8 cellular contexts compared by ENCODE assay signal in the genomic region with DNA sequence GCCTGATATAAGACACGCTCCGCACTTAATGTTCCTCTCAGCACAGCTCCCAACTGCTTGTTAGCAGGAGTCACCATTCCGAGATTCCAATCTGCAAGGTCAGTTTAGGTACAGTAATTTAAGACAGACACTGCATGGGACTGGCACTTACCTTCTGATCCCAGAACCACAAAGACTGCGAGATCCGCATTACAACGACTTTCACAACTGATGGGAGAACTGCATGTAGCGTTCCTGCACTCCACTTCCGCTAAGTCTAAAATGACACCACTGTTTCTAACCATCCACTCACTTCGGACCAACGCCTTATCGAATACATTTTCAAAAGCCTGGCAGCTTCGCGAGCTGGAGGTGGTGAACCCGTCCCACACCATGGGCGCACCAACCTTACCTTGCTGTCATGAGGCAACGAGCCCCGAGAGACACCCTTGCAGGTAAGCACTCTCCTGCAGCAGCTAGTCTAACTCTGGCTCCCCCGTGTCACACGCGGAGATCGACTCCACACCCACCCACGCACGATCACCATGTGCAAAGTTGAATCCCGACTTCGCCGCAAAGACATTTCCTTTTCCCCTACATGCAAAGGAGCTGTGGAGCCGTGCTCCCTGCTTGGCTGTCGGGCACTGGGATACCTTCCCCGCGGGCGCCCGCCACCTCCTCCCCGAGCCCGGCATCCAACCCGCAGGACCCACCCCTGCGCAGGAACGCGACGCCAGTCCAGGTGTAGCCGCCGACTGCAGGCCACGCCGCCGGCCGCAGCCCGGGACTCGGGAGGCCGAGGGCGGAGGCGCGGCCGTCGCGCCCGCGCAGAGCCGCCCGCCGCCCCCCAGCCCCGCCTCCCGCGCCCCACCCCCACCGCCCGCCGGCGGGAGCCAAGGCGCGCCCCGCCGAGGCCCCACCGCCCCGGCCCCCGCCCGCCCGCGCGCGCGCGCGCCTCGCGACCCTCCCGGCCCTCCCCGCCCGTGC. TPM values are rescaled to one million over a fixed set of nuclear protein-coding genes. Genes with fewer than 3 reads are reported as not detected.
DNase-seq lines count a peak whose midpoint lies in the region; ATAC-seq and TF ChIP-seq lines count a peak whose summit lies in the region.

No MANE protein-coding gene starts in this region.

- peak overlapping the region; percentile 60; the same call in 1 of the 2 replicates for H2AFZ ChIP-seq in KMS-11 (ENCODE audit: low read depth)

- peak overlapping the region; percentile 79; the same call in 1 of the 2 replicates for H3K9ac ChIP-seq in KMS-11
- peak overlapping the region; percentile 93 for H3K9ac ChIP-seq in adipocyte (ENCODE audit: low read length)

- peak overlapping the region; percentile 72 for H3K27ac ChIP-seq in KMS-11
- peak overlapping the region; percentile 96 for H3K27ac ChIP-seq in psoas muscle
- H3K27ac ChIP-seq in vagina, result peak overlapping the region; percentile 88

- DNase-seq in EH (ENCODE audit: low read depth) (peak; percentile 65), SKM-1 treated with dmso at 0.1 percent for 144 hours (lab: John Stamatoyannopoulos, UW; ENCODE audit: unreplicated experiment) (peak; percentile 68), adipocyte (ENCODE audit: low read depth) (peak; percentile 76), left ventricle myocardium superior (peak; percentile 67), psoas muscle (peak; percentile 56 to 74), vagina (ENCODE audit: extremely low spot score in 2 of 2) (no peak)

- no peaks in the 10 kb centered on the region; the same call in none of the 2 replicates for H4K20me1 ChIP-seq in KMS-11 (ENCODE audit: insufficient read depth)

- peaks cover 57% of the 10 kb centered on the region for H3K4me1 ChIP-seq in KMS-11 (ENCODE audit: low read depth, poor library complexity, severe bottlenecking)
- peaks cover 45% of the 10 kb centered on the region for H3K4me1 ChIP-seq in adipocyte (ENCODE audit: control insufficient read depth, insufficient read depth, low read length)
- peaks cover 55% of the 10 kb centered on the region for H3K4me1 ChIP-seq in psoas muscle
- H3K4me1 ChIP-seq in vagina, result peaks cover 47% of the 10 kb centered on the region

- intact Hi-C loops in left ventricle myocardium superior (cut with micrococcal nuclease) (loop anchor here (10.0 kb wide), 1 partner anchor 70 kb away; the partner anchor contains the start of gene ABCB10), psoas muscle (cut with DNase I) (loop anchor here in 1 of 2 donors (1.0 to 10.0 kb wide), 2 partner anchors 66 to 190 kb away; partner anchors contain the start of gene ACTA1), vagina (cut with DNase I) (no loop called here)

- TF ChIP-seq POLR2A in vagina (IDR thresholded peaks at IDR 0.05), result no peak

- peaks cover 91% of the 10 kb centered on the region for H3K79me2 ChIP-seq in KMS-11 (ENCODE audit: insufficient read depth, low read depth)

- 1 to 2% (median 2%) methylated on average over 38 to 79 of the region's 86 CpGs for WGBS in psoas muscle, 3 donors

- H3K4me3 ChIP-seq in KMS-11 (IDR thresholded peaks at IDR 0.05; ENCODE audit: insufficient read depth, low read depth, low read length) (peak overlapping the region; percentile 98), adipocyte (ENCODE audit: low read length) (peak overlapping the region; percentile 97), psoas muscle (peak overlapping the region; percentile 98), vagina (peak overlapping the region; percentile 81 to 93)

- TF ChIP-seq CTCF in KMS-11 (conservative IDR thresholded peaks at IDR 0.05; ENCODE audit: low read depth, low read length) (no peak), psoas muscle (IDR thresholded peaks at IDR 0.05) (no peak), vagina (IDR thresholded peaks at IDR 0.05) (no peak)

- no peaks in the 10 kb centered on the region for H3K9me3 ChIP-seq in adipocyte (ENCODE audit: control insufficient read depth, low read length)
- H3K9me3 ChIP-seq in psoas muscle, result no peaks in the 10 kb centered on the region
- H3K9me3 ChIP-seq in vagina, result no peaks in the 10 kb centered on the region

- H3K27me3 ChIP-seq in KMS-11 (ENCODE audit: insufficient read depth, low read depth) (no peaks in the 10 kb centered on the region), adipocyte (replicated peaks; ENCODE audit: control insufficient read depth, insufficient read depth, low read length) (no peaks in the 10 kb centered on the region), psoas muscle (ENCODE audit: insufficient read depth in 3 of 3, low read length in 2 of 3) (no peaks in the 10 kb centered on the region), vagina (no peaks in the 10 kb centered on the region)

- peak overlapping the region; percentile 87 for H3K4me2 ChIP-seq in KMS-11

- H3K36me3 ChIP-seq in KMS-11 (ENCODE audit: insufficient read depth) (no peaks in the 10 kb centered on the region), adipocyte (ENCODE audit: control insufficient read depth, insufficient read depth, low read length, severe bottlenecking) (peaks cover 9% of the 10 kb centered on the region), psoas muscle (ENCODE audit: insufficient read depth in 1 of 2, low read depth in 1 of 2) (peaks cover 4 to 10% of the 10 kb centered on the region in 2 donors), vagina (no peaks in the 10 kb centered on the region)

- ATAC-seq in GM21723 (IDR thresholded peaks at IDR 0.05; ENCODE audit: unreplicated experiment), result peak; percentile 47
- peak; percentile 46 for ATAC-seq in left ventricle myocardium superior
- peak; percentile 58 to 78 (median 76) for ATAC-seq in psoas muscle

RNA-seq across cellular contexts. Expression of gene TAF5L, which starts 0.7 kb away (rescaled TPM):
- total RNA-seq in left ventricle myocardium superior (10.0 TPM), psoas muscle (10 to 100 TPM in 3 of 4 donors, 1 to 10 TPM in 1; 8.5 to 49.0 (median 28.6) TPM), vagina (12.5 TPM)
- polyA plus RNA-seq in psoas muscle, result 10 to 100 TPM; 13.8 to 31.7 (median 15.7) TPM

RNA-seq across cellular contexts. Expression of gene URB2, which starts 0.9 kb away (rescaled TPM):
- total RNA-seq in left ventricle myocardium superior (2.9 TPM), psoas muscle (10 to 100 TPM in 3 of 4 donors, 1 to 10 TPM in 1; 8.3 to 18.2 (median 16.8) TPM), vagina (9.3 TPM)
- polyA plus RNA-seq in psoas muscle, result 10 to 100 TPM in 1 of 3 donors, 1 to 10 TPM in 2; 4.7 to 10.2 (median 9.2) TPM

Comparison
In these comparisons a context has a peak if more than half of its experiments do, and no peak if none do; other contexts are left out.
1. DNase-seq: peak in EH (single experiment), SKM-1 treated with dmso at 0.1 percent for 144 hours (single experiment), adipocyte (single experiment), left ventricle myocardium superior (single experiment) and psoas muscle (2 of 2); none in vagina (0 of 2).
2. Peak in every context shown above with its lines, with median percentiles within 50 percentile points of each other: ATAC-seq, H3K27ac ChIP-seq and H3K4me3 ChIP-seq.